30 cellular contexts compared by ENCODE assay signal in genomic region chr10:109191823-109192222, GRCh38.
"Had no signal": no experiment of that assay in that cellular context is flagged by ENCODE, and none has a peak within 500 bp of the region (broad histone marks: within the 10 kb centered on the region; RNA-seq: fewer than 3 reads in every experiment).

No MANE protein-coding gene starts in this region.

- H3K9me3 ChIP-seq: adrenal gland had no signal

- ATAC-seq: activated naive CD4-positive, alpha-beta T cell treated with anti-CD3 and anti-CD28 coated beads, Interleukin-2, amount 50 U/mL, for 72 hours; activated naive CD8-positive, alpha-beta T cell treated with anti-CD3 and anti-CD28 coated beads, Interleukin-2, amount 50 U/mL, for 24 hours; activated T-cell treated with anti-CD3 and anti-CD28 coated beads, Interleukin-2, amount 50 U/mL, for 4 hours; activated T-cell treated with anti-CD3 and anti-CD28 coated beads, Interleukin-2, amount 50 U/mL, for 72 hours; activated T-helper 17 cell treated with anti-CD3 and anti-CD28 coated beads, Interleukin-2, amount 50 U/mL, for 72 hours; body of pancreas had no signal

- H3K27me3 ChIP-seq: adrenal gland, ascending aorta, body of pancreas, brain microvascular endothelial cell, breast epithelium, cardiac muscle cell had no signal

- H3K36me3 ChIP-seq: adrenal gland, ascending aorta, brain microvascular endothelial cell, breast epithelium, cardiac muscle cell had no signal

- H3K4me1 ChIP-seq: adrenal gland, ascending aorta, body of pancreas, breast epithelium had no signal

- DNase-seq: activated effector memory CD4-positive, alpha-beta T cell treated with anti-CD3 and anti-CD28 coated beads, Interleukin-2, amount 50 U/mL, for 16 hours; activated effector memory CD4-positive, alpha-beta T cell treated with Interleukin-2 at 50 U/mL for 16 hours; activated gamma-delta T cell; activated gamma-delta T cell treated with Interleukin-2 at 50 U/mL for 16 hours; activated naive CD4-positive, alpha-beta T cell; activated naive CD4-positive, alpha-beta T cell treated with anti-CD3 and anti-CD28 coated beads for 36 hours; activated naive CD4-positive, alpha-beta T cell treated with anti-CD3 and anti-CD28 coated beads, Interleukin-2, amount 10 ng/mL, durations not matched to agents 7 days and 5 days; activated naive CD4-positive, alpha-beta T cell treated with anti-CD3 and anti-CD28 coated beads, Interleukin-2, amount 50 U/mL, for 16 hours; activated naive CD4-positive, alpha-beta T cell treated with Interleukin-2 at 50 U/mL for 16 hours; activated naive CD8-positive, alpha-beta T cell treated with anti-CD3 and anti-CD28 coated beads for 36 hours; activated naive CD8-positive, alpha-beta T cell treated with anti-CD3 and anti-CD28 coated beads, Interleukin-2, amount 10 ng/mL, durations not matched to agents 7 days and 5 days; activated naive CD8-positive, alpha-beta T cell treated with anti-CD3 and anti-CD28 coated beads, Interleukin-2, amount 50 U/mL, for 24 hours; activated T-cell treated with anti-CD3 and anti-CD28 coated beads, Interleukin-2, amount 50 U/mL, for 24 hours; activated T-cell treated with anti-CD3 and anti-CD28 coated beads, Interleukin-2, amount 50 U/mL, for 4 hours; activated T-cell treated with anti-CD3 and anti-CD28 coated beads, Interleukin-2, amount 50 U/mL, for 48 hours; activated T-cell treated with anti-CD3 and anti-CD28 coated beads, Interleukin-2, amount 50 U/mL, for 72 hours; adrenal gland; amniotic stem cell; amygdala; anterior cingulate cortex; aorta; body of pancreas; brain microvascular endothelial cell; caudate nucleus; cerebellar nuclear complex had no signal

- H3K4me3 ChIP-seq: adrenal gland, ascending aorta, body of pancreas, breast epithelium, cardiac muscle cell had no signal

- H3K27ac ChIP-seq: adrenal gland, ascending aorta, body of pancreas, brain microvascular endothelial cell, breast epithelium, cardiac muscle cell had no signal
